Comparison of ENCODE assay signal across 8 cellular contexts in the genomic region with DNA sequence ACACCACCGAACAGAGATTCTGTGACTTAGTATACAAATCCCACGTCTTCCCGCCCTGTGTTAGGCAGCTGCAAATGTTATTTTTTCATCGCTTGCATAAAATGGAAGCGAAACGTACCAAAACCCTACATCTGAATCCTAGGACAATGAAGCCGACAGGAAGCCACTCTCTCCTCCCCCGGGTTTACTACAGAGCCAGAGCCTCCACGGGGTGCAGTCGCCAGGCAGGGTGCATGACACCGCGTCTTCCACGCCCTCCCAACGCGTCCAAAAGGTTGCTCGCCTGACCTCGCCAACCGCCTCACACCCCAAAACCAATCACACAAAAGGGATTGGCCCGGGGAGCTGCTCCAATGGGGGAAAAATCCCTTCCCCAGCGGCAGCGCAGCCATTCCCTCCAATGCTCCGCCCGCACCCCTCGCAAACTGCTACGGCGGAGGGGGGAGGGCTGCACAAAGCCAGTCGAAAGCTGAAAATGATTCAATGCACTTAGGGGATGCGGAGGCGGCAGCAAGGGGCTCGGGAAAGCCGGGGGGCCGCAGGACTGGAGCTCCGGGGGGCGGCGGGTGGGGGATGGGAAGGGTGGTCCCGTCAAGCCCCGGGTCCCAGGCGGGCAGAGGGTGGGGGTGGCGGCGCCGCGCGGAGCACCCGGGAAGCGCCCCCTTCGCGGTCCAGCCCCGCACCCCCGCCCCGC. TPM values are rescaled to one million over a fixed set of nuclear protein-coding genes. Genes with fewer than 3 reads are reported as not detected.
DNase-seq lines count a peak whose midpoint lies in the region; ATAC-seq and TF ChIP-seq lines count a peak whose summit lies in the region.

No MANE protein-coding gene starts in this region.

- peak in 3 of 4 experiments; percentile 9 to 48 (median 31) for DNase-seq in activated CD4-positive, CD25-positive, alpha-beta regulatory T cell (lab: John Stamatoyannopoulos, UW)
- DNase-seq in NCI-H748 (lab: John Stamatoyannopoulos, UW; ENCODE audit: unreplicated experiment) (peak; percentile 74), endothelial cell (ENCODE audit: low spot score) (peak; percentile 54), midbrain (lab: John Stamatoyannopoulos, UW) (peak; percentile 54)
- peak; percentile 7 to 29 for DNase-seq in activated CD8-positive, alpha-beta memory T cell treated with anti-CD3 and anti-CD28 coated beads for 1 hour (ENCODE audit: extremely low read depth in 1 of 2, low read depth in 1 of 2)
- DNase-seq in stimulated activated CD8-positive, alpha-beta memory T cell treated with anti-CD3 and anti-CD28 coated beads, Interleukin-4, amount 100 ng/mL, for 1 hour (ENCODE audit: low read depth in 2 of 2, low spot score in 1 of 2): peak; percentile 3 to 17

- peak overlapping the region; percentile 97 for H3K27ac Mint-ChIP-seq in endothelial cell (ENCODE audit: unreplicated experiment)

- no peak for TF ChIP-seq CTCF in endothelial cell (IDR thresholded peaks at IDR 0.05; ENCODE audit: unreplicated experiment)

- H3K9me3 Mint-ChIP-seq in endothelial cell (ENCODE audit: unreplicated experiment): no peaks in the 10 kb centered on the region

- H3K27me3 Mint-ChIP-seq in endothelial cell (ENCODE audit: unreplicated experiment): peaks cover 8% of the 10 kb centered on the region

- no peak for ATAC-seq in activated CD4-positive, CD25-positive, alpha-beta regulatory T cell treated with anti-CD3 and anti-CD28 coated beads, Interleukin-2, amount 50 U/mL, for 24 hours
- peak; percentile 1 for ATAC-seq in HG03108 (IDR thresholded peaks at IDR 0.05; ENCODE audit: unreplicated experiment)

- peaks cover 9% of the 10 kb centered on the region for H3K36me3 Mint-ChIP-seq in endothelial cell (ENCODE audit: low read depth, unreplicated experiment)

- peak overlapping the region; percentile 100 for H3K4me3 Mint-ChIP-seq in endothelial cell (ENCODE audit: unreplicated experiment)

- H3K4me1 Mint-ChIP-seq in endothelial cell (ENCODE audit: unreplicated experiment): peaks cover 35% of the 10 kb centered on the region

RNA-seq across cellular contexts. Expression of a gene that starts 0.7 kb away (rescaled TPM):
- 168 TPM for total RNA-seq in endothelial cell (ENCODE audit: unreplicated experiment)

RNA-seq across cellular contexts. Expression of a gene that starts 1.5 kb away (rescaled TPM):
- 41.9 TPM for total RNA-seq in endothelial cell (ENCODE audit: unreplicated experiment)

Comparison
In these comparisons a context has a peak if more than half of its experiments do, and no peak if none do; other contexts are left out.
1. DNase-seq: peak in every context shown above with its lines; median percentile 74 in NCI-H748; 54 in endothelial cell; 54 in midbrain; 31 in activated CD4-positive, CD25-positive, alpha-beta regulatory T cell; 18 in activated CD8-positive, alpha-beta memory T cell treated with anti-CD3 and anti-CD28 coated beads for 1 hour; 10 in stimulated activated CD8-positive, alpha-beta memory T cell treated with anti-CD3 and anti-CD28 coated beads, Interleukin-4, amount 100 ng/mL, for 1 hour.